9 cellular contexts compared by ENCODE assay signal in the genomic region with DNA sequence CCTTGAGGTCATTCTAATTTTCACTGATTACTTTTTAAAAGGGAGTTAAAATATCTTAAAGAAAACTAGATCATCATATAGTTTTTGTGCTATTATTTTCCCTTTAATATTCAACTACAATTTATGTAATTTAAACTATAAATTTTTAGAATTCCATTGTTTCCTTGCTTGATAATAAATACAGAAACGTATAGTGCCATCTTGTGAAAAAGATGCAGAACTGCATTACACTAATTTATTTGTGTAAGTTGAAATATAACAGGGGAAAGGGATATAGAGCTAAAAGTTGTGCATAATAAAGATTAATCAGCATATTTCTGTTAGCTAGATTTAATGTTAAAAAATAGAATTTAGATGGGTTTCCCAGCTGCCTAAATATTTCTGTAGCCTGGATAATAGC.
DNase-seq lines count a peak whose midpoint lies in the region; ATAC-seq and TF ChIP-seq lines count a peak whose summit lies in the region.
"Had no signal": no experiment of that assay in that cellular context is flagged by ENCODE, and none has a peak within 500 bp of the region (broad histone marks: within the 10 kb centered on the region; RNA-seq: fewer than 3 reads in every experiment).

No MANE protein-coding gene starts in this region.

- H3K27me3 ChIP-seq in liver (ENCODE audit: control insufficient read depth in 4 of 4, insufficient read depth in 4 of 4, low read length in 3 of 4) (no peaks in the 10 kb centered on the region), neuronal stem cell (ENCODE audit: control insufficient read depth in 3 of 3, insufficient read depth in 3 of 3, low read depth in 1 of 3, low read length in 3 of 3) (no peaks in the 10 kb centered on the region)

- H4K8ac ChIP-seq in neuronal stem cell (ENCODE audit: low read depth, low read length) = no peak overlapping the region

- H3K14ac ChIP-seq in neuronal stem cell (ENCODE audit: low read length) = no peak overlapping the region

- H3K9ac ChIP-seq in liver (ENCODE audit: low read depth in 1 of 2, low read length in 2 of 2) = no peak overlapping the region
- no peak overlapping the region for H3K9ac ChIP-seq in neuronal stem cell (ENCODE audit: low read depth, low read length, poor library complexity)

- H3K27ac ChIP-seq in VCaP (no peak overlapping the region), liver (ENCODE audit: low read depth in 1 of 2, low read length in 2 of 2) (no peak overlapping the region), neuronal stem cell (replicated peaks; ENCODE audit: low read length) (no peak overlapping the region)

- H3K23ac ChIP-seq in neuronal stem cell (ENCODE audit: low read depth, low read length, poor library complexity) = no peak overlapping the region

- H3K4me1 ChIP-seq in liver (ENCODE audit: control insufficient read depth in 4 of 4, insufficient read depth in 4 of 4, low read length in 3 of 4) = no peaks in the 10 kb centered on the region
- H3K4me1 ChIP-seq in neuronal stem cell (ENCODE audit: control insufficient read depth in 2 of 2, insufficient read depth in 1 of 2, low read depth in 1 of 2, low read length in 2 of 2) = no peaks in the 10 kb centered on the region
- H3K4me1 ChIP-seq: HAP-1 had no signal

- H2BK12ac ChIP-seq in neuronal stem cell (ENCODE audit: low read length) = no peak overlapping the region

- TF ChIP-seq RAD21 in liver (IDR thresholded peaks at IDR 0.05) = peak; percentile 72 to 78

- no peaks in the 10 kb centered on the region for H3K79me1 ChIP-seq in neuronal stem cell (ENCODE audit: low read depth, low read length)

- H2AFZ ChIP-seq in neuronal stem cell (ENCODE audit: low read length) = no peak overlapping the region

- H3K36me3 ChIP-seq in liver (ENCODE audit: control insufficient read depth in 4 of 4, insufficient read depth in 3 of 4, low read depth in 1 of 4, low read length in 3 of 4) = no peaks in the 10 kb centered on the region
- no peaks in the 10 kb centered on the region for H3K36me3 ChIP-seq in neuronal stem cell (replicated peaks in 1 of 2; ENCODE audit: control insufficient read depth in 2 of 2, insufficient read depth in 2 of 2, low read length in 2 of 2)
- H3K36me3 ChIP-seq: HAP-1 had no signal

- no peak overlapping the region for H4K91ac ChIP-seq in neuronal stem cell (ENCODE audit: low read depth, low read length, poor library complexity)

- no peak overlapping the region for H2BK15ac ChIP-seq in neuronal stem cell (ENCODE audit: low read length)

- H3K4ac ChIP-seq in neuronal stem cell (ENCODE audit: low read length) = no peak overlapping the region

- TF ChIP-seq CTCF in VCaP (conservative IDR thresholded peaks at IDR 0.05) (peak; percentile 79), liver (IDR thresholded peaks at IDR 0.05; ENCODE audit: low read depth, low read length, missing input control) (peak; percentile 58)

- ATAC-seq in HG02678 (IDR thresholded peaks at IDR 0.05; ENCODE audit: unreplicated experiment) (no peak), GM19467 (IDR thresholded peaks at IDR 0.05; ENCODE audit: unreplicated experiment) (no peak), HG03520 (IDR thresholded peaks at IDR 0.05; ENCODE audit: unreplicated experiment) (no peak)

- DNase-seq in CD1c-positive myeloid dendritic cell (ENCODE audit: extremely low spot score) (peak; percentile 21), Kasumi-1 (lab: John Stamatoyannopoulos, UW) (peak; percentile 55 to 66), neuronal stem cell (ENCODE audit: low spot score) (no peak)

- 1% methylated on average over 1 of the region's 1 CpG for WGBS in liver
- no CpG with 5 or more reads among the region's 1 CpG for WGBS in neuronal stem cell (ENCODE audit: extremely low coverage in 2 of 2, insufficient read length in 2 of 2, insufficient replicate concordance in 1 of 2), 2 donors

- H3K9me3 ChIP-seq in liver (ENCODE audit: control insufficient read depth in 4 of 4, low read length in 3 of 4) (no peaks in the 10 kb centered on the region), neuronal stem cell (replicated peaks in 1 of 2; ENCODE audit: control insufficient read depth in 2 of 2, insufficient read depth in 1 of 2, low read depth in 1 of 2, low read length in 2 of 2) (no peaks in the 10 kb centered on the region)
- H3K9me3 ChIP-seq: HAP-1 had no signal

- no peak overlapping the region for H3K4me3 ChIP-seq in liver (ENCODE audit: low read depth in 1 of 3, low read length in 3 of 3)
- H3K4me3 ChIP-seq in neuronal stem cell (ENCODE audit: low read length in 2 of 2) = no peak overlapping the region
- H3K4me3 ChIP-seq: HAP-1 had no signal

- H2BK120ac ChIP-seq in neuronal stem cell (ENCODE audit: low read depth, low read length) = no peak overlapping the region

- no peak overlapping the region for H3K18ac ChIP-seq in neuronal stem cell (ENCODE audit: low read length)

- H2BK5ac ChIP-seq in neuronal stem cell (ENCODE audit: low read length) = no peak overlapping the region

- no peak overlapping the region for H2AK5ac ChIP-seq in neuronal stem cell (ENCODE audit: low read depth, low read length)

- H3K4me2 ChIP-seq in neuronal stem cell (ENCODE audit: insufficient read depth, low read length, poor library complexity, severe bottlenecking) = no peak overlapping the region

TF ChIP-seq in liver, 16 proteins besides CTCF, POLR2A, EP300 and RAD21:
- TF ChIP-seq FOXA1 (IDR thresholded peaks at IDR 0.05) (no peak), RXRA (IDR thresholded peaks at IDR 0.05) (no peak), HNF4A (conservative IDR thresholded peaks at IDR 0.05) (no peak), HNF4G (IDR thresholded peaks at IDR 0.05) (no peak), GABPA (IDR thresholded peaks at IDR 0.05 in 1 of 2, conservative IDR thresholded peaks at IDR 0.05 in 1 of 2) (no peak), JUND (IDR thresholded peaks at IDR 0.05) (no peak), EGR1 (IDR thresholded peaks at IDR 0.05; ENCODE audit: low read depth in 2 of 2) (no peak), TAF1 (conservative IDR thresholded peaks at IDR 0.05) (no peak), ATF3 (IDR thresholded peaks at IDR 0.05) (no peak), FOXA2 (IDR thresholded peaks at IDR 0.05) (no peak), YY1 (IDR thresholded peaks at IDR 0.05) (no peak), NR2F2 (IDR thresholded peaks at IDR 0.05) (no peak), SP1 (IDR thresholded peaks at IDR 0.05) (no peak)
- TF ChIP-seq, protein P1, sequence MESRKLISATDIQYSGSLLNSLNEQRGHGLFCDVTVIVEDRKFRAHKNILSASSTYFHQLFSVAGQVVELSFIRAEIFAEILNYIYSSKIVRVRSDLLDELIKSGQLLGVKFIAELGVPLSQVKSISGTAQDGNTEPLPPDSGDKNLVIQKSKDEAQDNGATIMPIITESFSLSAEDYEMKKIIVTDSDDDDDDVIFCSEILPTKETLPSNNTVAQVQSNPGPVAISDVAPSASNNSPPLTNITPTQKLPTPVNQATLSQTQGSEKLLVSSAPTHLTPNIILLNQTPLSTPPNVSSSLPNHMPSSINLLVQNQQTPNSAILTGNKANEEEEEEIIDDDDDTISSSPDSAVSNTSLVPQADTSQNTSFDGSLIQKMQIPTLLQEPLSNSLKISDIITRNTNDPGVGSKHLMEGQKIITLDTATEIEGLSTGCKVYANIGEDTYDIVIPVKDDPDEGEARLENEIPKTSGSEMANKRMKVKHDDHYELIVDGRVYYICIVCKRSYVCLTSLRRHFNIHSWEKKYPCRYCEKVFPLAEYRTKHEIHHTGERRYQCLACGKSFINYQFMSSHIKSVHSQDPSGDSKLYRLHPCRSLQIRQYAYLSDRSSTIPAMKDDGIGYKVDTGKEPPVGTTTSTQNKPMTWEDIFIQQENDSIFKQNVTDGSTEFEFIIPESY (IDR thresholded peaks at IDR 0.05) = no peak
- TF ChIP-seq, protein P2, sequence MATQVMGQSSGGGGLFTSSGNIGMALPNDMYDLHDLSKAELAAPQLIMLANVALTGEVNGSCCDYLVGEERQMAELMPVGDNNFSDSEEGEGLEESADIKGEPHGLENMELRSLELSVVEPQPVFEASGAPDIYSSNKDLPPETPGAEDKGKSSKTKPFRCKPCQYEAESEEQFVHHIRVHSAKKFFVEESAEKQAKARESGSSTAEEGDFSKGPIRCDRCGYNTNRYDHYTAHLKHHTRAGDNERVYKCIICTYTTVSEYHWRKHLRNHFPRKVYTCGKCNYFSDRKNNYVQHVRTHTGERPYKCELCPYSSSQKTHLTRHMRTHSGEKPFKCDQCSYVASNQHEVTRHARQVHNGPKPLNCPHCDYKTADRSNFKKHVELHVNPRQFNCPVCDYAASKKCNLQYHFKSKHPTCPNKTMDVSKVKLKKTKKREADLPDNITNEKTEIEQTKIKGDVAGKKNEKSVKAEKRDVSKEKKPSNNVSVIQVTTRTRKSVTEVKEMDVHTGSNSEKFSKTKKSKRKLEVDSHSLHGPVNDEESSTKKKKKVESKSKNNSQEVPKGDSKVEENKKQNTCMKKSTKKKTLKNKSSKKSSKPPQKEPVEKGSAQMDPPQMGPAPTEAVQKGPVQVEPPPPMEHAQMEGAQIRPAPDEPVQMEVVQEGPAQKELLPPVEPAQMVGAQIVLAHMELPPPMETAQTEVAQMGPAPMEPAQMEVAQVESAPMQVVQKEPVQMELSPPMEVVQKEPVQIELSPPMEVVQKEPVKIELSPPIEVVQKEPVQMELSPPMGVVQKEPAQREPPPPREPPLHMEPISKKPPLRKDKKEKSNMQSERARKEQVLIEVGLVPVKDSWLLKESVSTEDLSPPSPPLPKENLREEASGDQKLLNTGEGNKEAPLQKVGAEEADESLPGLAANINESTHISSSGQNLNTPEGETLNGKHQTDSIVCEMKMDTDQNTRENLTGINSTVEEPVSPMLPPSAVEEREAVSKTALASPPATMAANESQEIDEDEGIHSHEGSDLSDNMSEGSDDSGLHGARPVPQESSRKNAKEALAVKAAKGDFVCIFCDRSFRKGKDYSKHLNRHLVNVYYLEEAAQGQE (IDR thresholded peaks at IDR 0.05) = no peak
- TF ChIP-seq, protein P3, sequence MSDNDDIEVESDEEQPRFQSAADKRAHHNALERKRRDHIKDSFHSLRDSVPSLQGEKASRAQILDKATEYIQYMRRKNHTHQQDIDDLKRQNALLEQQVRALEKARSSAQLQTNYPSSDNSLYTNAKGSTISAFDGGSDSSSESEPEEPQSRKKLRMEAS (IDR thresholded peaks at IDR 0.05) = no peak
